1 cellular context compared by ENCODE assay signal in genomic region chr2:95264626-95265025, GRCh38.
TF ChIP-seq lines count a peak whose summit lies in the region.

No MANE protein-coding gene starts in this region.

TF ChIP-seq in GM23338, 12 proteins besides CTCF, POLR2A, EP300 and RAD21 (continued from another document):
- TF ChIP-seq REST (IDR thresholded peaks at IDR 0.05; ENCODE audit: unreplicated experiment) (no peak), EZH2phosphoT487 (IDR thresholded peaks at IDR 0.05; ENCODE audit: unreplicated experiment) (no peak), NANOG (IDR thresholded peaks at IDR 0.05; ENCODE audit: borderline replicate concordance) (no peak), ETS1 (IDR thresholded peaks at IDR 0.05) (no peak), POLR2AphosphoS5 (IDR thresholded peaks at IDR 0.05; ENCODE audit: low read depth) (no peak)
